17 cellular contexts compared by ENCODE assay signal in genomic region chr1:210062033-210062432, GRCh38.
A peak's percentile ranks its signal among the peaks of the same experiment; 100 is the strongest.
DNase-seq lines count a peak whose midpoint lies in the region; ATAC-seq, FAIRE-seq and TF ChIP-seq lines count a peak whose summit lies in the region.
"Had no signal": no experiment of that assay in that cellular context is flagged by ENCODE, and none has a peak within 500 bp of the region (broad histone marks: within the 10 kb centered on the region; RNA-seq: fewer than 3 reads in every experiment).

No MANE protein-coding gene starts in this region.

- H3K27me3 ChIP-seq in A673 (replicated peaks; ENCODE audit: insufficient read depth, low read depth, low read length, poor library complexity) (no peaks in the 10 kb centered on the region), PC-3 (ENCODE audit: low read length) (no peaks in the 10 kb centered on the region), psoas muscle (ENCODE audit: insufficient read depth in 3 of 3, low read length in 2 of 3) (no peaks in the 10 kb centered on the region)
- no peaks in the 10 kb centered on the region for H3K27me3 ChIP-seq in effector memory CD4-positive, alpha-beta T cell (replicated peaks; ENCODE audit: control insufficient read depth, insufficient read depth, low read length, poor library complexity, severe bottlenecking)
- H3K27me3 ChIP-seq: BLaER1 had no signal

- TF ChIP-seq CTCF in A673 (conservative IDR thresholded peaks at IDR 0.05; ENCODE audit: low read depth, low read length) (no peak), D721Med (IDR thresholded peaks at IDR 0.05; ENCODE audit: insufficient read depth, missing control alignments) (no peak), PC-3 (conservative IDR thresholded peaks at IDR 0.05; ENCODE audit: low read depth, low read length) (no peak), psoas muscle (IDR thresholded peaks at IDR 0.05) (no peak)

- H3K4me3 ChIP-seq in A673 (ENCODE audit: low read depth, low read length, poor library complexity, severe bottlenecking) (no peak overlapping the region), PC-3 (ENCODE audit: low read length) (no peak overlapping the region), psoas muscle (no peak overlapping the region)
- no peak overlapping the region for H3K4me3 ChIP-seq in effector memory CD4-positive, alpha-beta T cell (ENCODE audit: insufficient read depth, low read depth, low read length, poor library complexity, severe bottlenecking)
- H3K4me3 ChIP-seq: A549, BLaER1, GM12878, GM23338 had no signal

- H3K9me3 ChIP-seq in A673 (ENCODE audit: low read depth, low read length, poor library complexity, severe bottlenecking) = no peaks in the 10 kb centered on the region
- H3K9me3 ChIP-seq in PC-3 (ENCODE audit: low read length) = no peaks in the 10 kb centered on the region
- H3K9me3 ChIP-seq in effector memory CD4-positive, alpha-beta T cell (ENCODE audit: control insufficient read depth, low read length) = no peaks in the 10 kb centered on the region
- no peaks in the 10 kb centered on the region for H3K9me3 ChIP-seq in psoas muscle
- H3K9me3 ChIP-seq: A549, BLaER1, Caco-2 had no signal

- no peaks in the 10 kb centered on the region for H3K36me3 ChIP-seq in A673 (ENCODE audit: insufficient read depth, low read length, poor library complexity, severe bottlenecking)
- no peaks in the 10 kb centered on the region for H3K36me3 ChIP-seq in PC-3 (ENCODE audit: low read depth, low read length)
- no peaks in the 10 kb centered on the region for H3K36me3 ChIP-seq in effector memory CD4-positive, alpha-beta T cell (ENCODE audit: control insufficient read depth, insufficient read depth, low read length)
- no peaks in the 10 kb centered on the region for H3K36me3 ChIP-seq in psoas muscle (ENCODE audit: insufficient read depth in 1 of 2, low read depth in 1 of 2)
- H3K36me3 ChIP-seq: BLaER1 had no signal

- DNase-seq in A673 (ENCODE audit: low spot score) = peak; percentile 61
- DNase-seq in D721Med (ENCODE audit: insufficient read length, low spot score) = no peak
- no peak for DNase-seq in PC-3
- peak; percentile 7 for DNase-seq in foreskin melanocyte
- DNase-seq in effector memory CD4-positive, alpha-beta T cell = no peak
- no peak for DNase-seq in psoas muscle
- DNase-seq in GM19239 (ENCODE audit: insufficient read length, low spot score) = no peak
- DNase-seq: Caco-2; CD8-positive, alpha-beta memory T cell; DMS79; H7 had no signal

- no peak overlapping the region for H2AFZ ChIP-seq in PC-3 (ENCODE audit: low read length)
- H2AFZ ChIP-seq: GM23338 had no signal

- H3K4me2 ChIP-seq in PC-3 (ENCODE audit: low read length) = no peak overlapping the region
- H3K4me2 ChIP-seq: A549, BLaER1, GM23338 had no signal

- FAIRE-seq in D721Med (lab: Jason Lieb, UNC) (peak; percentile 94), GM19239 (lab: Jason Lieb, UNC) (no peak)
- FAIRE-seq: A549, GM12878, GM18507 had no signal

- ATAC-seq in PC-3 (0 out of 2 replicates have a peak, but pooled peaks have one; percentile 29), psoas muscle (no peak)
- ATAC-seq: A549, GM12878, GM23338 had no signal

- H3K27ac ChIP-seq in A673 (ENCODE audit: low read depth, low read length, poor library complexity, severe bottlenecking) (no peak overlapping the region), PC-3 (ENCODE audit: low read length) (no peak overlapping the region), psoas muscle (no peak overlapping the region)
- no peak overlapping the region for H3K27ac ChIP-seq in effector memory CD4-positive, alpha-beta T cell (ENCODE audit: insufficient read depth, low read length, poor library complexity, severe bottlenecking)
- H3K27ac ChIP-seq: A549, BLaER1, HL-60 had no signal

- no peak overlapping the region for H3K9ac ChIP-seq in PC-3 (ENCODE audit: low read length)
- H3K9ac ChIP-seq: BLaER1 had no signal

- BruUV-seq in A673 (replicated peaks; lab: Mats Ljungman, UMichigan) (no TSS peak), PC-3 (replicated peaks; lab: Mats Ljungman, UMichigan) (no TSS peak)

- 18 to 26% (median 21%) methylated on average over 1 of the region's 1 CpG for WGBS in psoas muscle, 3 donors

- CTCF ChIA-PET in A673 (lab: Charles Lee) = no interaction called here
- CTCF ChIA-PET in PC-3 (lab: Charles Lee) = no interaction called here

- POLR2A ChIA-PET in A673 (lab: Charles Lee; ENCODE audit: low non-redundant PET) (interaction anchor here (0.6 kb wide), 2 partner anchors 11 to 48 kb away, joined by 4 to 6 read pairs; no protein-coding TSS in a partner anchor), PC-3 (lab: Charles Lee; ENCODE audit: unreplicated experiment) (interaction anchor here (0.5 kb wide), 1 partner anchor 172 kb away, joined by 5 read pairs; no protein-coding TSS in a partner anchor)

- H4K20me1 ChIP-seq in PC-3 (ENCODE audit: low read length) = no peaks in the 10 kb centered on the region
- H4K20me1 ChIP-seq: BLaER1 had no signal

- H3K9me2 ChIP-seq in PC-3 (replicated peaks; ENCODE audit: low read length) = no peaks in the 10 kb centered on the region

- no peaks in the 10 kb centered on the region for H3K79me2 ChIP-seq in PC-3 (ENCODE audit: low read length)

- H3K4me1 ChIP-seq in A673 (ENCODE audit: insufficient read depth, low read length, poor library complexity, severe bottlenecking) = peaks cover 12% of the 10 kb centered on the region
- H3K4me1 ChIP-seq in PC-3 (ENCODE audit: insufficient read depth, low read length) = no peaks in the 10 kb centered on the region
- no peaks in the 10 kb centered on the region for H3K4me1 ChIP-seq in effector memory CD4-positive, alpha-beta T cell (ENCODE audit: control insufficient read depth, insufficient read depth, low read length, poor library complexity, severe bottlenecking)
- H3K4me1 ChIP-seq in psoas muscle = no peaks in the 10 kb centered on the region
- H3K4me1 ChIP-seq: A549, BLaER1, Caco-2 had no signal

- H3F3A ChIP-seq in PC-3 (ENCODE audit: low read length, unreplicated experiment) = no peaks in the 10 kb centered on the region

- intact Hi-C loops in A673 (cut with micrococcal nuclease; ENCODE audit: unreplicated experiment) = no loop called here
- intact Hi-C loops in PC-3 (cut with micrococcal nuclease) = no loop called here
- intact Hi-C loops in psoas muscle (cut with DNase I) = no loop called here

Comparison
In these comparisons a context has a peak if more than half of its experiments do, and no peak if none do; other contexts are left out.
1. DNase-seq: peak in A673 (single experiment) and foreskin melanocyte (single experiment); none in D721Med (single experiment), PC-3 (single experiment), effector memory CD4-positive, alpha-beta T cell (0 of 3), psoas muscle (0 of 2) and GM19239 (single experiment).